In genomic region chr10:35640951-35641429, GRCh38 we compare ENCODE assay signal across 8 cellular contexts. TPM values are rescaled to one million over a fixed set of nuclear protein-coding genes. Genes with fewer than 3 reads are reported as not detected.
DNase-seq lines count a peak whose midpoint lies in the region; ATAC-seq, FAIRE-seq and TF ChIP-seq lines count a peak whose summit lies in the region.

No MANE protein-coding gene starts in this region.

- H3K4me1 ChIP-seq in DOHH2 (ENCODE audit: control insufficient read depth, low read length) (peaks cover 8% of the 10 kb centered on the region; the same call in 1 of the 2 replicates), HUES64 (ENCODE audit: insufficient read depth, low read length) (peaks cover 40% of the 10 kb centered on the region), kidney (ENCODE audit: control insufficient read depth in 1 of 2, insufficient read depth in 1 of 2, low read depth in 1 of 2, low read length in 2 of 2) (peaks cover 7 to 9% of the 10 kb centered on the region in 2 donors), smooth muscle cell (ENCODE audit: low read depth) (peaks cover 47% of the 10 kb centered on the region)

- peaks cover 43% of the 10 kb centered on the region for H3K27me3 ChIP-seq in DOHH2 (ENCODE audit: control insufficient read depth, low read length)
- peaks cover 41% of the 10 kb centered on the region for H3K27me3 ChIP-seq in HUES64 (ENCODE audit: insufficient read depth, low read length)
- H3K27me3 ChIP-seq in smooth muscle cell (ENCODE audit: low read depth), result peaks cover 4% of the 10 kb centered on the region

- H3K9me3 Mint-ChIP-seq in T-helper 1 cell treated with Interleukin-12 subunit alpha and Interleukin-12 subunit beta and Interleukin-4 antibody, amounts not matched to agents 30 μg/mL and 1 μg/mL, for 36 hours, result no peaks in the 10 kb centered on the region

- H3K4me3 Mint-ChIP-seq in T-helper 1 cell treated with Interleukin-12 subunit alpha and Interleukin-12 subunit beta and Interleukin-4 antibody, amounts not matched to agents 30 μg/mL and 1 μg/mL, for 36 hours, result peak overlapping the region; percentile 73

- TF ChIP-seq CTCF in DOHH2 (IDR thresholded peaks at IDR 0.05; ENCODE audit: low read depth, low read length, poor library complexity, severe bottlenecking), result no peak
- TF ChIP-seq CTCF in kidney (IDR thresholded peaks at IDR 0.05; ENCODE audit: borderline replicate concordance, extremely low read depth, insufficient read depth), result no peak
- TF ChIP-seq CTCF in smooth muscle cell (IDR thresholded peaks at IDR 0.05; ENCODE audit: borderline replicate concordance, insufficient read depth, poor library complexity, severe bottlenecking), result no peak

- no peak for FAIRE-seq in kidney (lab: Jason Lieb, UNC)

- H3K4me2 ChIP-seq in DOHH2 (ENCODE audit: low read length) (peak overlapping the region; percentile 68), smooth muscle cell (peak overlapping the region; percentile 85)

- peak; percentile 31 for ATAC-seq in GM21381 (IDR thresholded peaks at IDR 0.05; ENCODE audit: unreplicated experiment)

- peak; percentile 45 for DNase-seq in central memory CD4-positive, alpha-beta T cell
- peak; percentile 91 for DNase-seq in kidney
- DNase-seq in smooth muscle cell (lab: John Stamatoyannopoulos, UW; ENCODE audit: unreplicated experiment), result peak; percentile 29
- no peak for DNase-seq in pons (ENCODE audit: low spot score)

- no peaks in the 10 kb centered on the region for H3K36me3 Mint-ChIP-seq in T-helper 1 cell treated with Interleukin-12 subunit alpha and Interleukin-12 subunit beta and Interleukin-4 antibody, amounts not matched to agents 30 μg/mL and 1 μg/mL, for 36 hours (ENCODE audit: low read depth)

- H3F3A ChIP-seq in DOHH2 (ENCODE audit: control insufficient read depth, insufficient read depth), result no peaks in the 10 kb centered on the region
- no peaks in the 10 kb centered on the region for H3F3A ChIP-seq in smooth muscle cell (ENCODE audit: low read depth)

- no peaks in the 10 kb centered on the region for H3K79me2 ChIP-seq in DOHH2 (ENCODE audit: control insufficient read depth, low read length)
- H3K79me2 ChIP-seq in smooth muscle cell (ENCODE audit: low read depth), result peaks cover 12% of the 10 kb centered on the region

- WGBS in HUES64, result under 1% methylated on average over 45 of the region's 45 CpGs
- WGBS in smooth muscle cell (ENCODE audit: low lambda C conversion rate), result under 1% methylated on average over 42 of the region's 45 CpGs

- H3K9ac ChIP-seq in HUES64 (ENCODE audit: low read depth, low read length), result peak overlapping the region; percentile 62
- peak overlapping the region in 1 of 2 donors; percentile 69 for H3K9ac ChIP-seq in kidney (ENCODE audit: low read length in 2 of 2)
- H3K9ac ChIP-seq in smooth muscle cell (ENCODE audit: low read depth), result peak overlapping the region; percentile 20

- H4K20me1 ChIP-seq in DOHH2 (ENCODE audit: control insufficient read depth, insufficient read depth, low read depth, low read length) (no peaks in the 10 kb centered on the region), smooth muscle cell (ENCODE audit: low read depth) (peaks cover 25% of the 10 kb centered on the region)

- intact Hi-C loops in kidney (cut with DNase I), result no loop called here

- no peak overlapping the region for H3K27ac ChIP-seq in DOHH2 (ENCODE audit: low read depth, low read length)
- no peak overlapping the region; the same call in 1 of the 2 replicates for H3K27ac ChIP-seq in HUES64 (ENCODE audit: low read depth, low read length)
- H3K27ac ChIP-seq in kidney (ENCODE audit: low read depth in 2 of 2, low read length in 2 of 2), result peak overlapping the region; percentile 85 to 86
- no peak overlapping the region for H3K27ac ChIP-seq in smooth muscle cell (ENCODE audit: low read depth)

- H3K9me3 ChIP-seq in DOHH2 (ENCODE audit: control insufficient read depth, insufficient read depth, low read length) (no peaks in the 10 kb centered on the region), HUES64 (ENCODE audit: insufficient read depth, low read depth, low read length) (no peaks in the 10 kb centered on the region), kidney (ENCODE audit: control insufficient read depth in 1 of 2, low read length in 2 of 2) (no peaks in the 10 kb centered on the region), smooth muscle cell (replicated peaks; ENCODE audit: low read depth) (no peaks in the 10 kb centered on the region)

- H3K9me2 ChIP-seq in DOHH2 (replicated peaks; ENCODE audit: control insufficient read depth, low read length), result no peaks in the 10 kb centered on the region

- H3K4me1 Mint-ChIP-seq in T-helper 1 cell treated with Interleukin-12 subunit alpha and Interleukin-12 subunit beta and Interleukin-4 antibody, amounts not matched to agents 30 μg/mL and 1 μg/mL, for 36 hours (ENCODE audit: low read depth), result peaks cover 17% of the 10 kb centered on the region

- H3K27me3 Mint-ChIP-seq in T-helper 1 cell treated with Interleukin-12 subunit alpha and Interleukin-12 subunit beta and Interleukin-4 antibody, amounts not matched to agents 30 μg/mL and 1 μg/mL, for 36 hours (ENCODE audit: low read depth), result peaks cover 78% of the 10 kb centered on the region

- H3K27ac Mint-ChIP-seq in T-helper 1 cell treated with Interleukin-12 subunit alpha and Interleukin-12 subunit beta and Interleukin-4 antibody, amounts not matched to agents 30 μg/mL and 1 μg/mL, for 36 hours, result no peak overlapping the region

- peak overlapping the region; percentile 84 for H2AFZ ChIP-seq in smooth muscle cell (ENCODE audit: low read depth)

- H3K36me3 ChIP-seq in DOHH2 (ENCODE audit: control insufficient read depth, low read length), result no peaks in the 10 kb centered on the region
- no peaks in the 10 kb centered on the region for H3K36me3 ChIP-seq in HUES64 (ENCODE audit: insufficient read depth, low read length)
- no peaks in the 10 kb centered on the region for H3K36me3 ChIP-seq in kidney (ENCODE audit: control insufficient read depth in 1 of 2, insufficient read depth in 2 of 2, low read length in 2 of 2)
- H3K36me3 ChIP-seq in smooth muscle cell (ENCODE audit: low read depth), result no peaks in the 10 kb centered on the region

- peak overlapping the region; percentile 66 for H3K4me3 ChIP-seq in DOHH2 (ENCODE audit: low read length)
- H3K4me3 ChIP-seq in HUES64 (ENCODE audit: low read length), result peak overlapping the region; percentile 82
- H3K4me3 ChIP-seq in kidney (ENCODE audit: low read length in 2 of 2), result peak overlapping the region; percentile 59 to 82
- H3K4me3 ChIP-seq in smooth muscle cell, result peak overlapping the region; percentile 64

RNA-seq across cellular contexts. Expression of gene FZD8, which starts 1.1 kb away (rescaled TPM):
- 5.7 TPM for polyA plus RNA-seq in HUES64 (2013, experiment 1 of 2)
- polyA plus RNA-seq in HUES64 (2013, experiment 2 of 2), result 4.8 TPM
- total RNA-seq in kidney, result 18.8 TPM
- 10.8 TPM for polyA plus RNA-seq in kidney (ENCODE audit: insufficient read depth, low read depth, low replicate concordance)
- total RNA-seq in smooth muscle cell, result 12.0 and 15.3 TPM in 2 replicates
- polyA plus RNA-seq in smooth muscle cell, result 4.8 and 6.8 TPM in 2 replicates

RNA-seq across cellular contexts. Expression of gene GJD4, which starts 35.8 kb away (rescaled TPM):
- not detected for polyA plus RNA-seq in HUES64 (2013, experiment 1 of 2)
- not detected for polyA plus RNA-seq in HUES64 (2013, experiment 2 of 2)
- total RNA-seq in kidney, result not detected
- polyA plus RNA-seq in kidney (ENCODE audit: insufficient read depth, low read depth, low replicate concordance), result not detected
- total RNA-seq in smooth muscle cell, result not detected in 2 replicates
- not detected in 2 replicates for polyA plus RNA-seq in smooth muscle cell

Comparison
In these comparisons a context has a peak if more than half of its experiments do, and no peak if none do; other contexts are left out.
1. H3K27ac ChIP-seq: peak in kidney (2 of 2); none in DOHH2 (single experiment), HUES64 (single experiment) and smooth muscle cell (single experiment).
2. Peak in every context shown above with its lines, with median percentiles within 50 percentile points of each other: H3K4me3 ChIP-seq.